6 cellular contexts compared by ENCODE assay signal in the genomic region with DNA sequence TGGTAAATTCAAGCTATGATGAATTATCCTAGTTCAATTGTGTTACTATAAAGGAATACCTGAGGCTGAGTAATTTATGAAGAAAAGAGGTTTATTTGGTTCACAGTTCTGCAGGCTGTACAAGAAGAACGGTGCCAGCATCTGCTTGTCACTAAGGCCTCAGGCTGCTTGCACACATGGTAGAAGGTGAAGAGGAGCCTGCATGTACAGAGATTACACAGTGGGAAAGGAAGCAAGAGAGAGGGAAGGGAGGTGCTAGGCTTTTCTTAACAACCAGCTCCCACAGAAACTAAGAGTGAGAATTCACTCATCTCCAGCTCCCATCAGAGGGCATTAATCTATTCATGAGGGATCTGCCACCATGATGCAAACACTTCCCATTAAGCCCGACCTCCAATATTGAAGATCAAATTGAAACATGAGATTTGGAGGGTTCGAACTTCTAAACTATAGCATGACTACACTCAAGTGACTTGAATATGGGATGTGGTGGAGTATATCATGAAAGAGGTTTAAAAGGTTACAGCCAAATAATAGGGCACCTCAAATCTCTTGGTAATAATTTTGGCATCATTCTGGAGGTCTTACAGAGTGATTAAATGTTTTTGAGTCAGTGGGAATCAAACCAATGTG.
"Had no signal": no experiment of that assay in that cellular context is flagged by ENCODE, and none has a peak within 500 bp of the region (broad histone marks: within the 10 kb centered on the region; RNA-seq: fewer than 3 reads in every experiment).

No MANE protein-coding gene starts in this region.

- ATAC-seq: K562 had no signal

- DNase-seq: GM23248, H7, HCEC 1CT, IMR-90 had no signal

- H3K9ac ChIP-seq: GM23248 had no signal

- FAIRE-seq: HTR-8/SVneo, K562 had no signal

- H2AFZ ChIP-seq: GM23248 had no signal

- H3K4me3 ChIP-seq: GM23248, K562 had no signal

- H3K27ac ChIP-seq: GM23248 had no signal
